Comparison of ENCODE assay signal across 15 cellular contexts in the genomic region with DNA sequence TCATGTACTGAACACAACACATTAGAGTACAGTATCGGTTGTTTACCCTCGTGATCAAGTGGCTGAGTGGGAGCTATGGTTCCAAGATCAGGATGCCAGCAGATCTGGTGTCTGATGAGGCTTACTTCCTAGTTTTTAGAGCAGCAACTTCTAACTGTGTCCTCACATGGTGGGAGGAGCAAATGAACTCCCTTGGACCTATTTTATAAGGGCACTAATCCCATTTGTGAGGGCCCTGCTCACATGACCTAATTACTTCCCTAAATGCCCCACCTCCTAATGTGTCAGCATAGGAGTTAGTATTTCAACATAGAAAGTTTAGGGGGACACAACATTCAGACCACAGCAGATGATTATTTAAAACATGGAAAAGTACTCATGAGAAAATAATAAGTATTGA.
A peak's percentile ranks its signal among the peaks of the same experiment; 100 is the strongest.
DNase-seq lines count a peak whose midpoint lies in the region; ATAC-seq, FAIRE-seq and TF ChIP-seq lines count a peak whose summit lies in the region.
"Had no signal": no experiment of that assay in that cellular context is flagged by ENCODE, and none has a peak within 500 bp of the region (broad histone marks: within the 10 kb centered on the region; RNA-seq: fewer than 3 reads in every experiment).

No MANE protein-coding gene starts in this region.

- intact Hi-C loops in HepG2 (cut with micrococcal nuclease; ENCODE audit: unreplicated experiment) (no loop called here), right lobe of liver (cut with DNase I) (no loop called here), esophagus squamous epithelium (cut with DNase I) (no loop called here)

- H3K9me3 ChIP-seq in HepG2 (ENCODE audit: low read length) (no peaks in the 10 kb centered on the region), right lobe of liver (no peaks in the 10 kb centered on the region), esophagus squamous epithelium (peaks cover 0 to 14% (median 0%) of the 10 kb centered on the region in 3 donors)

- TF ChIP-seq EP300 in HepG2 (IDR thresholded peaks at IDR 0.05; ENCODE audit: low read depth in 2 of 2, low read length in 2 of 2) (no peak), HepG2 (CRISPR knock-in tag; IDR thresholded peaks at IDR 0.05; ENCODE audit: borderline replicate concordance) (no peak)

- TF ChIP-seq RAD21 in HepG2 (CRISPR knock-in tag; IDR thresholded peaks at IDR 0.05): no peak

- H3K27ac ChIP-seq in HepG2 (ENCODE audit: extremely low read length, insufficient read depth, low read length) (no peak overlapping the region), right lobe of liver (no peak overlapping the region), esophagus squamous epithelium (peak overlapping the region in 1 of 4 donors; percentile 2)
- H3K27ac ChIP-seq: BLaER1 had no signal

- no peak for FAIRE-seq in HepG2 (lab: Jason Lieb, UNC)

- H4K20me1 ChIP-seq in HepG2 (ENCODE audit: insufficient read depth, low read length): no peaks in the 10 kb centered on the region
- H4K20me1 ChIP-seq: BLaER1 had no signal

- H2AFZ ChIP-seq in HepG2 (ENCODE audit: low read length): no peak overlapping the region

- H3K27ac Mint-ChIP-seq in central memory CD8-positive, alpha-beta T cell (ENCODE audit: low read depth): no peak overlapping the region
- H3K27ac Mint-ChIP-seq in stimulated activated naive B cell treated with anti-CD40 and anti-IgM and Interleukin-4, amounts not matched to agents 10 μg/mL and 1 μg/mL and 100 μg/mL, for 72 hours: peak overlapping the region; percentile 59
- H3K27ac Mint-ChIP-seq in mesothelial cell of epicardium: no peak overlapping the region

- no peaks in the 10 kb centered on the region for H3K4me1 ChIP-seq in HepG2 (ENCODE audit: insufficient read depth, low read length)
- H3K4me1 ChIP-seq in right lobe of liver: no peaks in the 10 kb centered on the region
- H3K4me1 ChIP-seq in esophagus squamous epithelium: peaks cover 0 to 11% (median 0%) of the 10 kb centered on the region in 3 donors
- H3K4me1 ChIP-seq: BLaER1 had no signal

- H3K27me3 ChIP-seq in HepG2 (ENCODE audit: control insufficient read depth in 1 of 2, insufficient read depth in 2 of 2, low read length in 2 of 2) (peaks cover 0 to 3% of the 10 kb centered on the region in 2 experiments; a peak in 1 of 5 replicates), right lobe of liver (no peaks in the 10 kb centered on the region), esophagus squamous epithelium (peaks cover 0 to 13% (median 0%) of the 10 kb centered on the region in 4 donors)

- H3K9ac ChIP-seq in HepG2 (ENCODE audit: insufficient read depth, low read depth, low read length): no peak overlapping the region
- H3K9ac ChIP-seq: BLaER1 had no signal

- POLR2A ChIA-PET in HepG2 (lab: Yijun Ruan, JAX): no interaction called here

- H3K79me2 ChIP-seq in HepG2 (ENCODE audit: insufficient read depth, low read length): no peaks in the 10 kb centered on the region

- H3K36me3 Mint-ChIP-seq in central memory CD8-positive, alpha-beta T cell (ENCODE audit: insufficient read depth): no peaks in the 10 kb centered on the region
- H3K36me3 Mint-ChIP-seq in stimulated activated naive B cell treated with anti-CD40 and anti-IgM and Interleukin-4, amounts not matched to agents 10 μg/mL and 1 μg/mL and 100 μg/mL, for 72 hours: peaks cover 23 to 34% of the 10 kb centered on the region in 2 donors
- H3K36me3 Mint-ChIP-seq in mesothelial cell of epicardium: no peaks in the 10 kb centered on the region

- H3K36me3 ChIP-seq in HepG2 (replicated peaks in 1 of 2; ENCODE audit: control insufficient read depth in 1 of 2, insufficient read depth in 2 of 2, low read length in 2 of 2) (no peaks in the 10 kb centered on the region), right lobe of liver (no peaks in the 10 kb centered on the region), esophagus squamous epithelium (no peaks in the 10 kb centered on the region)
- H3K36me3 ChIP-seq: BLaER1 had no signal

- peaks cover 6% of the 10 kb centered on the region for H3K9me3 Mint-ChIP-seq in central memory CD8-positive, alpha-beta T cell
- peaks cover 0 to 8% of the 10 kb centered on the region in 2 donors for H3K9me3 Mint-ChIP-seq in stimulated activated naive B cell treated with anti-CD40 and anti-IgM and Interleukin-4, amounts not matched to agents 10 μg/mL and 1 μg/mL and 100 μg/mL, for 72 hours
- peaks cover 19% of the 10 kb centered on the region for H3K9me3 Mint-ChIP-seq in mesothelial cell of epicardium

- BruUV-seq in HepG2 (replicated peaks; lab: Mats Ljungman, UMichigan): no TSS peak

- TF ChIP-seq POLR2A in HepG2 (IDR thresholded peaks at IDR 0.05; ENCODE audit: insufficient read depth in 1 of 2, low read depth in 2 of 2, low read length in 2 of 2) (no peak), right lobe of liver (IDR thresholded peaks at IDR 0.05) (no peak), esophagus squamous epithelium (IDR thresholded peaks at IDR 0.05) (no peak)

- in situ Hi-C loops in HepG2 (cut with HindIII; ENCODE audit: extremely low pct_ligation_motif_present, low pct_unique_long_range_greater_than_20kb): no loop called here

- peaks cover 10% of the 10 kb centered on the region for H3K27me3 Mint-ChIP-seq in central memory CD8-positive, alpha-beta T cell
- peaks cover 0 to 5% of the 10 kb centered on the region in 2 donors for H3K27me3 Mint-ChIP-seq in stimulated activated naive B cell treated with anti-CD40 and anti-IgM and Interleukin-4, amounts not matched to agents 10 μg/mL and 1 μg/mL and 100 μg/mL, for 72 hours
- peaks cover 24% of the 10 kb centered on the region for H3K27me3 Mint-ChIP-seq in mesothelial cell of epicardium (ENCODE audit: low read depth)

- peak overlapping the region; percentile 52 for H3K4me3 Mint-ChIP-seq in central memory CD8-positive, alpha-beta T cell
- H3K4me3 Mint-ChIP-seq in stimulated activated naive B cell treated with anti-CD40 and anti-IgM and Interleukin-4, amounts not matched to agents 10 μg/mL and 1 μg/mL and 100 μg/mL, for 72 hours: peak overlapping the region in 1 of 2 donors; percentile 81
- H3K4me3 Mint-ChIP-seq in mesothelial cell of epicardium: no peak overlapping the region

- ATAC-seq in HepG2 (no peak), right lobe of liver (no peak)
- no peak for ATAC-seq in central memory CD8-positive, alpha-beta T cell (replicated peaks; ENCODE audit: extremely low read depth, poor library complexity, severe bottlenecking)
- ATAC-seq in stimulated activated naive B cell treated with anti-CD40 and anti-IgM and Interleukin-4, amounts not matched to agents 10 μg/mL and 1 μg/mL and 100 μg/mL, for 72 hours (replicated peaks): peak; percentile 1 to 12
- ATAC-seq: Panc1 had no signal

- peaks cover 29% of the 10 kb centered on the region for H3K4me1 Mint-ChIP-seq in central memory CD8-positive, alpha-beta T cell
- H3K4me1 Mint-ChIP-seq in stimulated activated naive B cell treated with anti-CD40 and anti-IgM and Interleukin-4, amounts not matched to agents 10 μg/mL and 1 μg/mL and 100 μg/mL, for 72 hours: peaks cover 34 to 75% of the 10 kb centered on the region in 2 donors
- H3K4me1 Mint-ChIP-seq in mesothelial cell of epicardium: peaks cover 2% of the 10 kb centered on the region

- WGBS in HepG2 (ENCODE audit: low lambda C conversion rate): 24% methylated on average over 2 of the region's 2 CpGs
- WGBS in right lobe of liver (ENCODE audit: insufficient coverage, low coverage, low lambda C conversion rate, missing lambda C conversion rate): 92% methylated on average over 2 of the region's 2 CpGs
- 95 to 100% methylated on average over 2 of the region's 2 CpGs for WGBS in esophagus squamous epithelium, 2 donors

- TF ChIP-seq CTCF in HepG2 (CRISPR knock-in tag; IDR thresholded peaks at IDR 0.05) (no peak), right lobe of liver (IDR thresholded peaks at IDR 0.05) (no peak), mesothelial cell of epicardium (IDR thresholded peaks at IDR 0.05; ENCODE audit: unreplicated experiment) (no peak), esophagus squamous epithelium (IDR thresholded peaks at IDR 0.05) (no peak)

- no peak overlapping the region for H3K4me2 ChIP-seq in HepG2 (ENCODE audit: low read depth, low read length)

- no peak for DNase-seq in HepG2 (ENCODE audit: low spot score)
- DNase-seq in right lobe of liver: no peak
- DNase-seq in MV-4-11 (lab: John Stamatoyannopoulos, UW): peak; percentile 88
- no peak for DNase-seq in central memory CD8-positive, alpha-beta T cell (ENCODE audit: low spot score in 2 of 2)
- DNase-seq in stimulated activated naive B cell treated with anti-CD40 and anti-IgM and Interleukin-4, amounts not matched to agents 10 μg/mL and 1 μg/mL and 100 μg/mL, for 72 hours: no peak
- DNase-seq in mesothelial cell of epicardium (ENCODE audit: low spot score in 2 of 2, unreplicated experiment in 2 of 2): no peak
- no peak for DNase-seq in esophagus squamous epithelium (lab: John Stamatoyannopoulos, UW)
- no peak for DNase-seq in NCI-H1092 (lab: John Stamatoyannopoulos, UW)
- DNase-seq: activated CD4-positive, alpha-beta T cell treated with anti-CD3 and anti-CD28 coated beads, Interleukin-2, amount 50 U/mL, for 4 hours; activated naive CD4-positive, alpha-beta T cell treated with Interleukin-2 at 50 U/mL for 16 hours; caudate nucleus; NCI-H1436; NCI-H446 had no signal

- H3K4me3 ChIP-seq in HepG2 (replicated peaks in 1 of 3; ENCODE audit: insufficient read depth in 1 of 3, low read depth in 2 of 3, low read length in 3 of 3) (no peak overlapping the region), right lobe of liver (no peak overlapping the region), esophagus squamous epithelium (no peak overlapping the region)

- CTCF ChIA-PET in HepG2 (lab: Yijun Ruan, JAX; ENCODE audit: low intra/inter-chr PET ratio, low total read pairs): no interaction called here

TF ChIP-seq in HepG2, 621 proteins besides CTCF, POLR2A, EP300 and RAD21:
- TF ChIP-seq ZNF441 (CRISPR knock-in tag; IDR thresholded peaks at IDR 0.05; ENCODE audit: borderline replicate concordance) (no peak), PCBP1 (IDR thresholded peaks at IDR 0.05; ENCODE audit: borderline replicate concordance, low read depth, low read length) (no peak), ZNF264 (CRISPR knock-in tag; IDR thresholded peaks at IDR 0.05) (peak; percentile 84), MAFG (CRISPR knock-in tag; IDR thresholded peaks at IDR 0.05) (no peak), ZKSCAN5 (CRISPR knock-in tag; IDR thresholded peaks at IDR 0.05) (no peak)
- TF ChIP-seq, protein P1, sequence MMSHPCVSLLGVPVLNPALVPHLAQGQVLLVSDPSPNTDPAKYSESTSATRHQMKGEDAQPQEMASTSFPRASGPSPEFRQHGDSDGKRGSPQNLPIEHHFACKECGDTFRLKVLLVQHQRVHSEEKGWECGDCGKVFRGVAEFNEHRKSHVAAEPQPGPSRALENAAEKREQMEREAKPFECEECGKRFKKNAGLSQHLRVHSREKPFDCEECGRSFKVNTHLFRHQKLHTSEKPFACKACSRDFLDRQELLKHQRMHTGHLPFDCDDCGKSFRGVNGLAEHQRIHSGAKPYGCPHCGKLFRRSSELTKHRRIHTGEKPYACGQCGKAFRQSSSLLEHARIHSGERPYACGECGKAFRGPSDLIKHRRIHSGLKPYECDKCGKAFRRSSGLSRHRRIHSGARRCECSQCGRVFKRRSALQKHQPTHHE (CRISPR knock-in tag; IDR thresholded peaks at IDR 0.05; ENCODE audit: borderline replicate concordance): no peak

Comparison
In these comparisons a context has a peak if more than half of its experiments do, and no peak if none do; other contexts are left out.
1. ATAC-seq: peak in stimulated activated naive B cell treated with anti-CD40 and anti-IgM and Interleukin-4, amounts not matched to agents 10 μg/mL and 1 μg/mL and 100 μg/mL, for 72 hours (2 of 2); none in HepG2 (single experiment), right lobe of liver (0 of 4) and central memory CD8-positive, alpha-beta T cell (single experiment).